ENCODE assay signal across 1 cellular context in genomic region chr4:70901984-70902576, GRCh38.
TF ChIP-seq lines count a peak whose summit lies in the region.

TSS of gene MOB1B (plus strand) at chr4:70902369. CDS start at chr4:70902537, 168 bp downstream.

TF ChIP-seq in HepG2, 621 proteins besides CTCF, POLR2A, EP300 and RAD21 (continued from another document and continues in another):
- TF ChIP-seq TFDP2 (CRISPR knock-in tag; IDR thresholded peaks at IDR 0.05) (no peak; the same call in 1 of the 2 replicates), ZNF20 (CRISPR knock-in tag; IDR thresholded peaks at IDR 0.05) (no peak), ONECUT2 (CRISPR knock-in tag; IDR thresholded peaks at IDR 0.05) (peak; percentile 45; the same call in 1 of the 2 replicates), RFX5 (IDR thresholded peaks at IDR 0.05; ENCODE audit: low read depth, low read length) (no peak), ZBTB25 (CRISPR knock-in tag; IDR thresholded peaks at IDR 0.05) (0 out of 2 replicates have a peak, but pooled peaks have one; percentile 27), TRAFD1 (CRISPR knock-in tag; IDR thresholded peaks at IDR 0.05; ENCODE audit: borderline replicate concordance) (peak; percentile 56; the same call in 1 of the 2 replicates), ZNF414 (CRISPR knock-in tag; IDR thresholded peaks at IDR 0.05) (peak; percentile 82), ZBTB44 (CRISPR knock-in tag; IDR thresholded peaks at IDR 0.05) (no peak), ZNF839 (CRISPR knock-in tag; IDR thresholded peaks at IDR 0.05; ENCODE audit: borderline replicate concordance) (0 out of 2 replicates have a peak, but pooled peaks have one; percentile 41), TERF1 (CRISPR knock-in tag; IDR thresholded peaks at IDR 0.05) (no peak), ZNF333 (CRISPR knock-in tag; IDR thresholded peaks at IDR 0.05; ENCODE audit: borderline replicate concordance) (0 out of 2 replicates have a peak, but pooled peaks have one; percentile 63), ARID5B (CRISPR knock-in tag; IDR thresholded peaks at IDR 0.05) (no peak; the same call in 1 of the 2 replicates), HMGXB4 (CRISPR knock-in tag; IDR thresholded peaks at IDR 0.05; ENCODE audit: borderline replicate concordance in 1 of 2, low read depth in 1 of 2) (peak; percentile 71 to 83), E2F1 (CRISPR knock-in tag; IDR thresholded peaks at IDR 0.05) (no peak), ZNF670 (CRISPR knock-in tag; IDR thresholded peaks at IDR 0.05; ENCODE audit: borderline replicate concordance) (peak; percentile 89), ZFP41 (CRISPR knock-in tag; IDR thresholded peaks at IDR 0.05; ENCODE audit: borderline replicate concordance) (0 out of 2 replicates have a peak, but pooled peaks have one; percentile 55), ZNF446 (CRISPR knock-in tag; IDR thresholded peaks at IDR 0.05) (no peak), POLR2AphosphoS5 (IDR thresholded peaks at IDR 0.05; ENCODE audit: low read depth, low read length) (peak; percentile 78), ZNF296 (CRISPR knock-in tag; conservative IDR thresholded peaks at IDR 0.05) (no peak; the same call in 1 of the 2 replicates), ZNF552 (CRISPR knock-in tag; IDR thresholded peaks at IDR 0.05; ENCODE audit: borderline replicate concordance) (no peak), FOSL1 (CRISPR knock-in tag; IDR thresholded peaks at IDR 0.05; ENCODE audit: borderline replicate concordance) (no peak), NR1H2 (CRISPR knock-in tag; IDR thresholded peaks at IDR 0.05; ENCODE audit: borderline replicate concordance, low read depth) (no peak), RBM39 (IDR thresholded peaks at IDR 0.05; ENCODE audit: low read depth, low read length, poor library complexity, severe bottlenecking) (peak; percentile 88), HDAC2 (CRISPR knock-in tag; IDR thresholded peaks at IDR 0.05) (0 out of 2 replicates have a peak, but pooled peaks have one; percentile 31), PBX3 (CRISPR knock-in tag; IDR thresholded peaks at IDR 0.05; ENCODE audit: borderline replicate concordance) (0 out of 2 replicates have a peak, but pooled peaks have one; percentile 68), DMAP1 (CRISPR knock-in tag; IDR thresholded peaks at IDR 0.05) (no peak), ZNF891 (CRISPR knock-in tag; IDR thresholded peaks at IDR 0.05) (no peak), NONO (IDR thresholded peaks at IDR 0.05) (no peak), NONO (CRISPR knock-in tag; conservative IDR thresholded peaks at IDR 0.05) (no peak), NR3C1 (CRISPR knock-in tag; IDR thresholded peaks at IDR 0.05) (no peak), CEBPG (CRISPR knock-in tag; IDR thresholded peaks at IDR 0.05) (no peak), U2AF1 (optimal IDR thresholded peaks at IDR 0.05; ENCODE audit: low read depth, low read length) (no peak), RARG (CRISPR knock-in tag; IDR thresholded peaks at IDR 0.05; ENCODE audit: low read depth) (no peak), BATF2 (CRISPR knock-in tag; IDR thresholded peaks at IDR 0.05) (no peak), KLF6 (CRISPR knock-in tag; IDR thresholded peaks at IDR 0.05) (peak; percentile 63), ZBTB46 (CRISPR knock-in tag; IDR thresholded peaks at IDR 0.05; ENCODE audit: borderline replicate concordance) (no peak), ZNF451 (CRISPR knock-in tag; IDR thresholded peaks at IDR 0.05) (peak; percentile 52; the same call in 1 of the 2 replicates), SATB2 (CRISPR knock-in tag; IDR thresholded peaks at IDR 0.05) (no peak; the same call in 1 of the 2 replicates), SNAPC2 (CRISPR knock-in tag; IDR thresholded peaks at IDR 0.05) (no peak), WIZ (CRISPR knock-in tag; IDR thresholded peaks at IDR 0.05) (no peak)
